Comparison of ENCODE assay signal across 27 cellular contexts in the genomic region with DNA sequence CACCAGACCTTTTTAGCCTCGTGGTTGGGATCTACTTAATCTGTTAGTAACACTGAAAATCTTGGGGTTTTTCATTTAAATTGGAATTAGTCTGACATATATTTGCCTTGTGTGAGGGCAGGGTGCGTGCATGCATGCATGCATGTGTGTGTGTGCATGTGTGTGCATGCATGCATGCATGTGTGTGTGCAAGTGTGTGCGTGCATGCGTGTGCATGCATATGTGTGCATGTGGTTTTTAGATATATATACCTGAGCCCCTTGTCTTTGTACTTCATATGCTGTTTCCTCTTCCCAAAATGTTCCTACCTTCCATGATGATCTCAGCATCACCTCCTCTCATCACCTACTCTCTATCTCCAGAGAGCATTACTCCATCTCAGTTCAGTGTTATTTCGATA.
"Had no signal": no experiment of that assay in that cellular context is flagged by ENCODE, and none has a peak within 500 bp of the region (broad histone marks: within the 10 kb centered on the region; RNA-seq: fewer than 3 reads in every experiment).

No MANE protein-coding gene starts in this region.

- H3K9me3 Mint-ChIP-seq: neural progenitor cell had no signal

- H3K27me3 ChIP-seq: neural progenitor cell, right lobe of liver, thyroid gland, tibial nerve, upper lobe of left lung, vagina had no signal

- H3K4me3 Mint-ChIP-seq: naive thymus-derived CD4-positive, alpha-beta T cell; natural killer cell; nephron; neural progenitor cell; stimulated activated effector memory CD8-positive, alpha-beta T cell treated with anti-CD3 and anti-CD28 coated beads, Interleukin-12 subunit alpha, Interleukin-12 subunit beta, amount 100 ng/mL, for 72 hours; stimulated activated naive B cell treated with anti-CD40 and anti-IgM and Interleukin-4, amounts not matched to agents 10 μg/mL and 1 μg/mL and 100 μg/mL, for 72 hours; stimulated activated naive CD8-positive, alpha-beta T cell treated with anti-CD3 and anti-CD28 coated beads, Interleukin-15, Interleukin-2, amounts not matched to agents 100 ng/mL and 50 ng/mL, for 24 hours had no signal

- H3K27ac ChIP-seq: neural progenitor cell, pancreas, prostate gland, right lobe of liver, sigmoid colon, stomach, thoracic aorta, thyroid gland, tibial nerve, upper lobe of left lung, vagina had no signal

- H3K4me1 ChIP-seq: neural progenitor cell, prostate gland, right lobe of liver, thyroid gland, tibial nerve, upper lobe of left lung, vagina had no signal

- H3K27ac Mint-ChIP-seq: naive thymus-derived CD4-positive, alpha-beta T cell; natural killer cell; nephron; neural progenitor cell; stimulated activated effector memory CD8-positive, alpha-beta T cell treated with anti-CD3 and anti-CD28 coated beads, Interleukin-12 subunit alpha, Interleukin-12 subunit beta, amount 100 ng/mL, for 72 hours; stimulated activated naive B cell treated with anti-CD40 and anti-IgM and Interleukin-4, amounts not matched to agents 10 μg/mL and 1 μg/mL and 100 μg/mL, for 72 hours; stimulated activated naive CD8-positive, alpha-beta T cell treated with anti-CD3 and anti-CD28 coated beads, Interleukin-15, Interleukin-2, amounts not matched to agents 100 ng/mL and 50 ng/mL, for 24 hours had no signal

- H3K4me3 ChIP-seq: neural progenitor cell, pancreas, prostate gland, right lobe of liver, sigmoid colon, stomach, thoracic aorta, thyroid gland, tibial nerve, upper lobe of left lung, vagina had no signal

- H3K4me2 ChIP-seq: neural progenitor cell had no signal

- H2AFZ ChIP-seq: neural progenitor cell had no signal

- H3K36me3 ChIP-seq: neural progenitor cell, pancreas, prostate gland, right lobe of liver, sigmoid colon, stomach, thoracic aorta, thyroid gland, tibial nerve, upper lobe of left lung, vagina had no signal

- DNase-seq: naive thymus-derived CD4-positive, alpha-beta T cell; natural killer cell; occipital lobe; pancreas; retina; right cardiac atrium; right lobe of liver; sigmoid colon; small intestine; stimulated activated CD4-positive, alpha-beta T cell treated with anti-CD3 and anti-CD28 coated beads, Interleukin-15, amount 100 ng/mL, for 24 hours; stimulated activated CD4-positive, alpha-beta T cell treated with anti-CD3 and anti-CD28 coated beads, Interleukin-2, amount 100 ng/mL, for 24 hours; stimulated activated CD4-positive, alpha-beta T cell treated with anti-CD3 and anti-CD28 coated beads, Interleukin-2, amount 100 ng/mL, for 48 hours; stimulated activated CD4-positive, alpha-beta T cell treated with anti-CD3 and anti-CD28 coated beads, Interleukin-4, amount 100 ng/mL, for 24 hours; stimulated activated naive B cell treated with anti-CD40 and anti-IgM and Interleukin-4, amounts not matched to agents 10 μg/mL and 1 μg/mL and 100 μg/mL, for 72 hours; stimulated activated naive CD4-positive, alpha-beta T cell treated with Interleukin-2 at 50 U/mL for 16 hours; stomach; thyroid gland; trophoblast cell; upper lobe of left lung had no signal

- H3K36me3 Mint-ChIP-seq: natural killer cell; neural progenitor cell; stimulated activated effector memory CD8-positive, alpha-beta T cell treated with anti-CD3 and anti-CD28 coated beads, Interleukin-12 subunit alpha, Interleukin-12 subunit beta, amount 100 ng/mL, for 72 hours; stimulated activated naive B cell treated with anti-CD40 and anti-IgM and Interleukin-4, amounts not matched to agents 10 μg/mL and 1 μg/mL and 100 μg/mL, for 72 hours had no signal

- H3K9me3 ChIP-seq: pancreas, prostate gland, right lobe of liver, stomach, thoracic aorta, thyroid gland, upper lobe of left lung, vagina had no signal

- H3K4me1 Mint-ChIP-seq: naive thymus-derived CD4-positive, alpha-beta T cell; neural progenitor cell; stimulated activated effector memory CD8-positive, alpha-beta T cell treated with anti-CD3 and anti-CD28 coated beads, Interleukin-12 subunit alpha, Interleukin-12 subunit beta, amount 100 ng/mL, for 72 hours; stimulated activated naive B cell treated with anti-CD40 and anti-IgM and Interleukin-4, amounts not matched to agents 10 μg/mL and 1 μg/mL and 100 μg/mL, for 72 hours had no signal
